10 cellular contexts compared by ENCODE assay signal in genomic region chr10:34985823-34986222, GRCh38.
DNase-seq lines count a peak whose midpoint lies in the region; ATAC-seq, FAIRE-seq and TF ChIP-seq lines count a peak whose summit lies in the region.
"Had no signal": no experiment of that assay in that cellular context is flagged by ENCODE, and none has a peak within 500 bp of the region (broad histone marks: within the 10 kb centered on the region; RNA-seq: fewer than 3 reads in every experiment).

No MANE protein-coding gene starts in this region.

- H3K4me3 ChIP-seq in HAP-1 (no peak overlapping the region), SJCRH30 (no peak overlapping the region), gastroesophageal sphincter (no peak overlapping the region)

- 0 to 33% methylated on average over 1 to 2 of the region's 2 CpGs for WGBS in gastroesophageal sphincter (ENCODE audit: low coverage in 1 of 2), 2 donors

- peaks cover 17% of the 10 kb centered on the region for H3K9me3 ChIP-seq in HAP-1
- peaks cover 6% of the 10 kb centered on the region for H3K9me3 ChIP-seq in SJCRH30 (replicated peaks)
- H3K9me3 ChIP-seq in gastroesophageal sphincter = peaks cover 0 to 25% (median 0%) of the 10 kb centered on the region in 3 donors

- peak; percentile 29 for DNase-seq in AG08395 (ENCODE audit: low spot score)
- peak; percentile 38 to 56 for DNase-seq in HAP-1 (ENCODE audit: low spot score in 2 of 2)
- peak; percentile 9 to 41 for DNase-seq in SJCRH30
- DNase-seq in T-helper 2 cell = no peak
- no peak for DNase-seq in D721Med (ENCODE audit: insufficient read length, low spot score)
- DNase-seq: GF-D8 had no signal

- FAIRE-seq in D721Med (lab: Jason Lieb, UNC) = no peak

- in situ Hi-C loops in HAP-1 (cut with MboI; ENCODE audit: low sequenced_read_pairs) = no loop called here

- H3K36me3 ChIP-seq in HAP-1 (replicated peaks) (no peaks in the 10 kb centered on the region), SJCRH30 (no peaks in the 10 kb centered on the region), gastroesophageal sphincter (no peaks in the 10 kb centered on the region)

- TF ChIP-seq POLR2A in gastroesophageal sphincter (IDR thresholded peaks at IDR 0.05) = no peak

- TF ChIP-seq CTCF in gastroesophageal sphincter (IDR thresholded peaks at IDR 0.05) (peak in 2 of 4 experiments; percentile 13 to 39), D721Med (IDR thresholded peaks at IDR 0.05; ENCODE audit: insufficient read depth, missing control alignments) (no peak)

- no peaks in the 10 kb centered on the region for H3K4me1 ChIP-seq in HAP-1
- H3K4me1 ChIP-seq in SJCRH30 = no peaks in the 10 kb centered on the region
- no peaks in the 10 kb centered on the region for H3K4me1 ChIP-seq in gastroesophageal sphincter
- H3K4me1 ChIP-seq: parathyroid adenoma had no signal

- H3K27me3 ChIP-seq in HAP-1 (ENCODE audit: low read depth) (no peaks in the 10 kb centered on the region), SJCRH30 (no peaks in the 10 kb centered on the region), gastroesophageal sphincter (no peaks in the 10 kb centered on the region)

- H3K27ac ChIP-seq in SJCRH30 = no peak overlapping the region
- no peak overlapping the region for H3K27ac ChIP-seq in gastroesophageal sphincter
- H3K27ac ChIP-seq: parathyroid adenoma had no signal

- no peak for TF ChIP-seq EP300 in gastroesophageal sphincter (IDR thresholded peaks at IDR 0.05)

- ATAC-seq in gastroesophageal sphincter (peak; percentile 50), HG03139 (IDR thresholded peaks at IDR 0.05; ENCODE audit: unreplicated experiment) (no peak), GM19324 (IDR thresholded peaks at IDR 0.05; ENCODE audit: low FRiP score, unreplicated experiment) (no peak)

Comparison
In these comparisons a context has a peak if more than half of its experiments do, and no peak if none do; other contexts are left out.
1. DNase-seq: peak in AG08395 (single experiment), HAP-1 (2 of 2) and SJCRH30 (2 of 2); none in T-helper 2 cell (0 of 5) and D721Med (single experiment).